Comparison of ENCODE assay signal across 4 cellular contexts in genomic region chr20:59338444-59338843, GRCh38. TPM values are rescaled to one million over a fixed set of nuclear protein-coding genes. Genes with fewer than 3 reads are reported as not detected.
"Had no signal": no experiment of that assay in that cellular context is flagged by ENCODE, and none has a peak within 500 bp of the region (broad histone marks: within the 10 kb centered on the region; RNA-seq: fewer than 3 reads in every experiment).

No MANE protein-coding gene starts in this region.

RNA-seq across cellular contexts. Expression of gene EDN3, which starts 38.0 kb away (rescaled TPM):
- total RNA-seq: M059J, PC-3, Right ventricle myocardium superior, SJSA1 had no signal
